1 cellular context compared by ENCODE assay signal in genomic region chr15:47754312-47754711, GRCh38.
TF ChIP-seq lines count a peak whose summit lies in the region.

No MANE protein-coding gene starts in this region.

TF ChIP-seq in HEK293, 187 proteins besides CTCF, POLR2A, EP300 and RAD21 (continued from another document):
- TF ChIP-seq ZBTB49 (tag by site-specific recombination; IDR thresholded peaks at IDR 0.05; ENCODE audit: low read depth) (no peak), PBX3 (CRISPR knock-in tag; IDR thresholded peaks at IDR 0.05) (no peak), ZFHX2 (tag by site-specific recombination; conservative IDR thresholded peaks at IDR 0.05) (no peak), ZNF664 (tag by site-specific recombination; IDR thresholded peaks at IDR 0.05) (no peak), SP7 (tag by site-specific recombination; IDR thresholded peaks at IDR 0.05) (no peak)
